30 cellular contexts compared by ENCODE assay signal in genomic region chr2:54060000-54060399, GRCh38. TPM values are rescaled to one million over a fixed set of nuclear protein-coding genes. Genes with fewer than 3 reads are reported as not detected.
DNase-seq lines count a peak whose midpoint lies in the region; ATAC-seq, FAIRE-seq and TF ChIP-seq lines count a peak whose summit lies in the region.
"Had no signal": no experiment of that assay in that cellular context is flagged by ENCODE, and none has a peak within 500 bp of the region (broad histone marks: within the 10 kb centered on the region; RNA-seq: fewer than 3 reads in every experiment).

No MANE protein-coding gene starts in this region.

- no peaks in the 10 kb centered on the region for H3K27me3 Mint-ChIP-seq in astrocyte (ENCODE audit: low read depth, unreplicated experiment)
- H3K27me3 Mint-ChIP-seq: activated CD4-positive, alpha-beta memory T cell treated with anti-CD3 and anti-CD28 coated beads, Interleukin-2, amount 10 ng/mL, durations not matched to agents 7 days and 5 days; activated naive CD4-positive, alpha-beta T cell treated with anti-CD3 and anti-CD28 coated beads, Interleukin-2, amount 10 ng/mL, durations not matched to agents 7 days and 5 days; brain; stimulated activated naive CD8-positive, alpha-beta T cell treated with anti-CD3 and anti-CD28 coated beads, Interleukin-15, Interleukin-2, amounts not matched to agents 100 ng/mL and 50 ng/mL, for 24 hours had no signal

- H3K36me3 Mint-ChIP-seq in astrocyte (ENCODE audit: low read depth, unreplicated experiment), result no peaks in the 10 kb centered on the region

- no peak overlapping the region for H3K4me3 ChIP-seq in astrocyte (ENCODE audit: insufficient read depth, low read depth, low read length)
- H3K4me3 ChIP-seq in small intestine (ENCODE audit: low read depth in 1 of 2, low read length in 2 of 2), result no peak overlapping the region
- H3K4me3 ChIP-seq: GM23338, heart left ventricle, ovary, Peyer's patch, thoracic aorta had no signal

- H3K36me3 ChIP-seq in astrocyte (ENCODE audit: insufficient read depth, low read length) (no peaks in the 10 kb centered on the region), small intestine (ENCODE audit: control insufficient read depth in 2 of 2, insufficient read depth in 2 of 2, low read length in 2 of 2) (no peaks in the 10 kb centered on the region)
- H3K36me3 ChIP-seq: heart left ventricle, ovary, Peyer's patch, thoracic aorta had no signal

- H3K79me2 ChIP-seq in astrocyte (ENCODE audit: insufficient read depth, low read length), result no peaks in the 10 kb centered on the region

- FAIRE-seq in H54 (lab: Jason Lieb, UNC), result peak; percentile 66
- FAIRE-seq in astrocyte (lab: Jason Lieb, UNC), result no peak
- peak; percentile 76 for FAIRE-seq in small intestine (lab: Jason Lieb, UNC)

- no peak for TF ChIP-seq POLR2A in H54 (IDR thresholded peaks at IDR 0.05; ENCODE audit: low read depth, low read length)

- peaks cover 4% of the 10 kb centered on the region for H3K4me1 ChIP-seq in astrocyte (ENCODE audit: insufficient read depth, low read length)
- H3K4me1 ChIP-seq in small intestine (ENCODE audit: control insufficient read depth in 2 of 2, insufficient read depth in 1 of 2, low read depth in 1 of 2, low read length in 1 of 2), result no peaks in the 10 kb centered on the region
- H3K4me1 ChIP-seq: Peyer's patch had no signal

- peak overlapping the region; percentile 23 for H3K27ac Mint-ChIP-seq in astrocyte (ENCODE audit: unreplicated experiment)
- H3K27ac Mint-ChIP-seq: activated CD4-positive, alpha-beta memory T cell treated with anti-CD3 and anti-CD28 coated beads, Interleukin-2, amount 10 ng/mL, durations not matched to agents 7 days and 5 days; activated naive CD4-positive, alpha-beta T cell treated with anti-CD3 and anti-CD28 coated beads, Interleukin-2, amount 10 ng/mL, durations not matched to agents 7 days and 5 days; activated T-helper 1 cell treated with anti-CD3 and anti-CD28 coated beads, Interleukin-12 subunit alpha, Interleukin-12 subunit beta, Interleukin-2, Interleukin-4 antibody, amounts not matched to agents 30 ng/mL and 10 ng/mL and 1 ng/mL, durations not matched to agents 14 hours and 24 hours and 36 hours; brain; GM23338; nephron progenitor cell; stimulated activated naive CD8-positive, alpha-beta T cell treated with anti-CD3 and anti-CD28 coated beads, Interleukin-15, Interleukin-2, amounts not matched to agents 100 ng/mL and 50 ng/mL, for 24 hours; T-helper 2 cell treated with Interferon-gamma antibody and Interleukin-4, amounts not matched to agents 5 μg/mL and 100 μg/mL, for 36 hours had no signal

- peak overlapping the region; percentile 34 for H3K4me2 ChIP-seq in astrocyte (ENCODE audit: low read length)
- H3K4me2 ChIP-seq: GM23338 had no signal

- 64 to 82% (median 69%) methylated on average over 1 of the region's 1 CpG for whole genome bisulfite sequencing in small intestine, 3 donors

- H3K4me1 Mint-ChIP-seq in astrocyte (ENCODE audit: low read depth, unreplicated experiment), result peaks cover 2% of the 10 kb centered on the region
- H3K4me1 Mint-ChIP-seq: activated naive CD4-positive, alpha-beta T cell treated with anti-CD3 and anti-CD28 coated beads, Interleukin-2, amount 10 ng/mL, durations not matched to agents 7 days and 5 days; GM23338; nephron progenitor cell had no signal

- no peak overlapping the region for H3K9ac ChIP-seq in astrocyte (ENCODE audit: low read length)

- no peak for TF ChIP-seq CTCF in astrocyte (IDR thresholded peaks at IDR 0.05; ENCODE audit: insufficient read depth, low read depth, low read length)

- no peaks in the 10 kb centered on the region for H3K27me3 ChIP-seq in astrocyte (ENCODE audit: insufficient read depth, low read length)
- H3K27me3 ChIP-seq in small intestine (ENCODE audit: control insufficient read depth in 2 of 2, insufficient read depth in 2 of 2, low read length in 2 of 2), result no peaks in the 10 kb centered on the region
- H3K27me3 ChIP-seq: heart left ventricle, ovary, Peyer's patch had no signal

- no peak overlapping the region for H3K27ac ChIP-seq in astrocyte (ENCODE audit: low read depth, low read length)
- no peak overlapping the region for H3K27ac ChIP-seq in small intestine (ENCODE audit: low read depth in 1 of 2, low read length in 1 of 2)
- H3K27ac ChIP-seq: heart left ventricle, ovary, Peyer's patch, thoracic aorta had no signal

- no peaks in the 10 kb centered on the region for H3K9me3 Mint-ChIP-seq in astrocyte (ENCODE audit: unreplicated experiment)
- H3K9me3 Mint-ChIP-seq: activated naive CD4-positive, alpha-beta T cell treated with anti-CD3 and anti-CD28 coated beads, Interleukin-2, amount 10 ng/mL, durations not matched to agents 7 days and 5 days; activated T-helper 1 cell treated with anti-CD3 and anti-CD28 coated beads, Interleukin-12 subunit alpha, Interleukin-12 subunit beta, Interleukin-2, Interleukin-4 antibody, amounts not matched to agents 30 ng/mL and 10 ng/mL and 1 ng/mL, durations not matched to agents 14 hours and 24 hours and 36 hours; T-helper 2 cell treated with Interferon-gamma antibody and Interleukin-4, amounts not matched to agents 5 μg/mL and 100 μg/mL, for 36 hours had no signal

- DNase-seq in H54 (ENCODE audit: insufficient read length, low spot score) (no peak), astrocyte (ENCODE audit: low read depth) (no peak), hepatic stellate cell (ENCODE audit: low spot score) (peak; percentile 27), small intestine (no peak), NCI-H1417 (lab: John Stamatoyannopoulos, UW) (no peak)
- DNase-seq in stimulated activated CD4-positive, alpha-beta T cell treated with anti-CD3 and anti-CD28 coated beads, Interleukin-1b, Interleukin-23, amount 100 ng/mL, for 48 hours, result no peak
- DNase-seq: activated CD4-positive, alpha-beta memory T cell treated with anti-CD3 and anti-CD28 coated beads, Interleukin-2, amount 10 ng/mL, durations not matched to agents 7 days and 5 days; activated CD8-positive, alpha-beta memory T cell treated with anti-CD3 and anti-CD28 coated beads, Interleukin-2, amount 50 U/mL, for 4 hours; activated naive CD4-positive, alpha-beta T cell treated with anti-CD3 and anti-CD28 coated beads, Interleukin-2, amount 10 ng/mL, durations not matched to agents 7 days and 5 days; Calu3; DMS79; heart left ventricle; NCI-H1436 treated with DMSO at 0.1 percent for 48 hours; NCI-H446; NCI-H748 treated with DMSO at 0.1 percent for 48 hours; nephron progenitor cell; ovary; Peyer's patch; retina; SIG-M5; stimulated activated CD4-positive, alpha-beta T cell treated with anti-CD3 and anti-CD28 coated beads, Interleukin-2, amount 100 ng/mL, for 24 hours; stimulated activated CD8-positive, alpha-beta memory T cell treated with anti-CD3 and anti-CD28 coated beads, Interleukin-4, amount 100 ng/mL, for 48 hours had no signal

- H2AFZ ChIP-seq in astrocyte (ENCODE audit: low read depth, low read length), result no peak overlapping the region
- H2AFZ ChIP-seq: GM23338 had no signal

- ATAC-seq in HG03442 (IDR thresholded peaks at IDR 0.05; ENCODE audit: unreplicated experiment) (no peak), GM19351 (IDR thresholded peaks at IDR 0.05; ENCODE audit: unreplicated experiment) (no peak)
- ATAC-seq: GM23338, heart left ventricle had no signal

- no peaks in the 10 kb centered on the region for H4K20me1 ChIP-seq in astrocyte (ENCODE audit: insufficient read depth, low read length)

- H3K4me3 Mint-ChIP-seq in astrocyte (ENCODE audit: unreplicated experiment), result no peak overlapping the region
- H3K4me3 Mint-ChIP-seq: activated CD4-positive, alpha-beta memory T cell treated with anti-CD3 and anti-CD28 coated beads, Interleukin-2, amount 10 ng/mL, durations not matched to agents 7 days and 5 days; activated naive CD4-positive, alpha-beta T cell treated with anti-CD3 and anti-CD28 coated beads, Interleukin-2, amount 10 ng/mL, durations not matched to agents 7 days and 5 days; activated T-helper 1 cell treated with anti-CD3 and anti-CD28 coated beads, Interleukin-12 subunit alpha, Interleukin-12 subunit beta, Interleukin-2, Interleukin-4 antibody, amounts not matched to agents 30 ng/mL and 10 ng/mL and 1 ng/mL, durations not matched to agents 14 hours and 24 hours and 36 hours; brain; GM23338; nephron progenitor cell; stimulated activated naive CD8-positive, alpha-beta T cell treated with anti-CD3 and anti-CD28 coated beads, Interleukin-15, Interleukin-2, amounts not matched to agents 100 ng/mL and 50 ng/mL, for 24 hours; T-helper 2 cell treated with Interferon-gamma antibody and Interleukin-4, amounts not matched to agents 5 μg/mL and 100 μg/mL, for 36 hours had no signal

- no peaks in the 10 kb centered on the region for H3K9me3 ChIP-seq in astrocyte (ENCODE audit: insufficient read depth, low read depth, low read length)
- no peaks in the 10 kb centered on the region for H3K9me3 ChIP-seq in small intestine (ENCODE audit: control insufficient read depth, low read depth)
- H3K9me3 ChIP-seq: ovary, Peyer's patch, thoracic aorta had no signal

RNA-seq across cellular contexts. Expression of gene ACYP2, which starts 55.4 kb away (rescaled TPM):
- 6.8 and 8.5 TPM in 2 replicates for total RNA-seq in astrocyte
- 10 to 100 TPM; 12.7 to 17.3 (median 13.2) TPM for polyA plus RNA-seq in small intestine
